8 cellular contexts compared by ENCODE assay signal in the genomic region with DNA sequence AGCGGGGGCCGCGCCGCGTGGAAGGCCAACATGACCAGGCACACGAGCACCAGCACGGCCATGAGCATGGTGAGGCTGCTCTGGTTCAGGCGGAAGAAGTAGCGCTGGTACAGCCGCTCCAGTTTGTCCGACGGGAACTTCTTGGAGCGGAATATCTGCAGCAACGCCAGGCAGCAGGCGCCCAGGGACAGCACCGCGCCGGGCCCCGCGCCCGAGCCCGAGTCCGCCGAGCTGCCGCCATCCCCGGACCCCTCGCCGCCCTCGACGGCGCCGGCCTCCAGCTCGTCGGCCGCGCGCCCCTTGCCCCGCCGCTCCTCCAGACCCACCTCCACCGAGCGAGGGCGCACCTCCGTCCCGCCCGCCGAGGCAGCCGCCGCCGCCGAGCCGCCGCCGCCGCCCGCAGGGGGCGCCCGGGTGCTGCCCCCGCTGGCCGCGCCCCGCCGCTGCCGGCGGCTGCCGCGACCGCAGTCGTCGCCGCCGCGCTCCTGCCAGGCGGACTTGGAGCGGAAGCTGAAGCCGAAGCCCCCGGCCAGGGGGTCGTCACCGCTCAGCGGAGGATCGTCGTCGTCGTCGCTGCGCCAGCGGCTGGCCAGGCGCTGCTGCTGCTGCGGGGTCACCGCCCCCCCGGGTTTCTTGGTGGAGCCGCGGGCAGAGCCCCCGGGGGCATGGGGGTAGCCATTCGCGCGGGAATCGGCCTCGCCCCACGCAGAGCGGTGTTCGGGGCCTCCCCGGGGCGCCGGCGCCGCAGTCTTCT. TPM values are rescaled to one million over a fixed set of nuclear protein-coding genes. Genes with fewer than 3 reads are reported as not detected.
DNase-seq lines count a peak whose midpoint lies in the region; ATAC-seq lines count a peak whose summit lies in the region.

No MANE protein-coding gene starts in this region.

- H3K4me3 Mint-ChIP-seq in CD4-positive, alpha-beta memory T cell = peak overlapping the region in 1 of 8 donors; percentile 39
- H3K4me3 Mint-ChIP-seq in activated naive CD8-positive, alpha-beta T cell treated with anti-CD3 and anti-CD28 coated beads, Interleukin-2, amount 50 U/mL, for 24 hours = no peak overlapping the region

- H3K27ac Mint-ChIP-seq in CD4-positive, alpha-beta memory T cell = no peak overlapping the region
- no peak overlapping the region for H3K27ac Mint-ChIP-seq in activated naive CD8-positive, alpha-beta T cell treated with anti-CD3 and anti-CD28 coated beads, Interleukin-2, amount 50 U/mL, for 24 hours

- CTCF ChIA-PET in CD4-positive, alpha-beta memory T cell (lab: Charles Lee; ENCODE audit: partially characterized antibody) = interaction anchor here (1.0 to 1.8 kb wide), 8 partner anchors 41 to 116 kb away, joined by 3 to 5 read pairs (median 3); no protein-coding TSS in a partner anchor

- peaks cover 32 to 44% of the 10 kb centered on the region in 2 donors for H3K27me3 Mint-ChIP-seq in CD4-positive, alpha-beta memory T cell
- H3K27me3 Mint-ChIP-seq in activated naive CD8-positive, alpha-beta T cell treated with anti-CD3 and anti-CD28 coated beads, Interleukin-2, amount 50 U/mL, for 24 hours = peaks cover 63% of the 10 kb centered on the region

- peak; percentile 6 for ATAC-seq in activated naive CD8-positive, alpha-beta T cell treated with anti-CD3 and anti-CD28 coated beads, Interleukin-2, amount 50 U/mL, for 24 hours
- ATAC-seq in left colon (peak; percentile 63), HG02763 (IDR thresholded peaks at IDR 0.05; ENCODE audit: unreplicated experiment) (no peak), HG03280 (IDR thresholded peaks at IDR 0.05; ENCODE audit: unreplicated experiment) (no peak)

- peaks cover 0 to 2% (median 0%) of the 10 kb centered on the region in 8 donors for H3K9me3 Mint-ChIP-seq in CD4-positive, alpha-beta memory T cell
- no peaks in the 10 kb centered on the region for H3K9me3 Mint-ChIP-seq in activated naive CD8-positive, alpha-beta T cell treated with anti-CD3 and anti-CD28 coated beads, Interleukin-2, amount 50 U/mL, for 24 hours

- no peaks in the 10 kb centered on the region for H3K4me1 ChIP-seq in CD4-positive, alpha-beta memory T cell (ENCODE audit: insufficient read depth, low read length)

- peak in 4 of 5 donors; percentile 27 to 44 (median 34) for DNase-seq in CD4-positive, alpha-beta memory T cell
- DNase-seq in NCI-H1930 (lab: John Stamatoyannopoulos, UW) (peak; percentile 23 to 66), left colon (peak in 1 of 2 donors; percentile 54), amniotic stem cell (lab: John Stamatoyannopoulos, UW) (no peak)
- peak; percentile 63 for DNase-seq in activated naive CD8-positive, alpha-beta T cell treated with anti-CD3 and anti-CD28 coated beads, Interleukin-2, amount 50 U/mL, for 24 hours
- DNase-seq in stimulated activated CD8-positive, alpha-beta memory T cell treated with anti-CD3 and anti-CD28 coated beads, Interleukin-2, amount 100 ng/mL, for 48 hours (ENCODE audit: low read depth in 2 of 2) = peak; percentile 29 to 33

- no peaks in the 10 kb centered on the region for H3K36me3 ChIP-seq in CD4-positive, alpha-beta memory T cell (ENCODE audit: insufficient read depth, low read length)

- POLR2A ChIA-PET in CD4-positive, alpha-beta memory T cell (lab: Charles Lee; ENCODE audit: partially characterized antibody) = interaction anchor here (0.5 kb wide), 1 partner anchor 75 kb away, joined by 3 read pairs; no protein-coding TSS in a partner anchor

- H3K9me3 ChIP-seq in CD4-positive, alpha-beta memory T cell (ENCODE audit: control insufficient read depth in 1 of 2, low read length in 2 of 2) = no peaks in the 10 kb centered on the region

- intact Hi-C loops in CD4-positive, alpha-beta memory T cell (cut with micrococcal nuclease) = loop anchor here (2.0 kb wide), 1 partner anchor 111 kb away; no protein-coding TSS in a partner anchor
- intact Hi-C loops in left colon (cut with DNase I, micrococcal nuclease) = no loop called here

- H3K27ac ChIP-seq in CD4-positive, alpha-beta memory T cell (ENCODE audit: low read depth, low read length) = no peak overlapping the region

- peaks cover 10% of the 10 kb centered on the region for H3K27me3 ChIP-seq in CD4-positive, alpha-beta memory T cell (ENCODE audit: insufficient read depth, low read length)

- H3K4me3 ChIP-seq in CD4-positive, alpha-beta memory T cell (ENCODE audit: low read length in 2 of 2) = peak overlapping the region in 1 of 2 donors; percentile 32

- H3K4me1 Mint-ChIP-seq in CD4-positive, alpha-beta memory T cell = peaks cover 2 to 18% (median 6%) of the 10 kb centered on the region in 4 donors
- H3K4me1 Mint-ChIP-seq in activated naive CD8-positive, alpha-beta T cell treated with anti-CD3 and anti-CD28 coated beads, Interleukin-2, amount 50 U/mL, for 24 hours = no peaks in the 10 kb centered on the region

- H3K36me3 Mint-ChIP-seq in CD4-positive, alpha-beta memory T cell = no peaks in the 10 kb centered on the region
- no peaks in the 10 kb centered on the region for H3K36me3 Mint-ChIP-seq in activated naive CD8-positive, alpha-beta T cell treated with anti-CD3 and anti-CD28 coated beads, Interleukin-2, amount 50 U/mL, for 24 hours (ENCODE audit: low read depth)

RNA-seq across cellular contexts. Expression of a gene that starts 1.0 kb away (rescaled TPM):
- not detected for total RNA-seq in CD4-positive, alpha-beta memory T cell
- under 1 TPM in 1 of 2 donors, not detected in 1; 0.11 TPM for polyA plus RNA-seq in CD4-positive, alpha-beta memory T cell
- 10 to 100 TPM in 1 of 2 donors, 1 to 10 TPM in 1; 4.5 to 17.4 TPM for total RNA-seq in left colon

Comparison
In these comparisons a context has a peak if more than half of its experiments do, and no peak if none do; other contexts are left out.
1. ATAC-seq: peak in activated naive CD8-positive, alpha-beta T cell treated with anti-CD3 and anti-CD28 coated beads, Interleukin-2, amount 50 U/mL, for 24 hours (single experiment) and left colon (single experiment); none in HG02763 (single experiment) and HG03280 (single experiment).
2. RNA of a gene that starts 1.0 kb away (total RNA-seq): 4.5 to 17.4 TPM in left colon; not detected in CD4-positive, alpha-beta memory T cell; every median in the first group is over 4 times any median in the second.